In genomic region chr13:30346159-30346788, GRCh38 we compare ENCODE assay signal across 8 cellular contexts. TPM values are rescaled to one million over a fixed set of nuclear protein-coding genes. Genes with fewer than 3 reads are reported as not detected.
A peak's percentile ranks its signal among the peaks of the same experiment; 100 is the strongest.
DNase-seq lines count a peak whose midpoint lies in the region; ATAC-seq and TF ChIP-seq lines count a peak whose summit lies in the region.

No MANE protein-coding gene starts in this region.

- no peaks in the 10 kb centered on the region for H3K9me3 ChIP-seq in neutrophil

- H3K36me3 ChIP-seq in neutrophil (no peaks in the 10 kb centered on the region), brain microvascular endothelial cell (replicated peaks) (no peaks in the 10 kb centered on the region)

- H3K27ac ChIP-seq in neutrophil (peak overlapping the region; percentile 35), brain microvascular endothelial cell (no peak overlapping the region)

- intact Hi-C loops in Right ventricle myocardium superior (cut with DNase I) = no loop called here

- TF ChIP-seq CTCF in GM13976 (IDR thresholded peaks at IDR 0.05; ENCODE audit: borderline replicate concordance, control extremely low read depth, extremely low read depth, insufficient read depth, missing control alignments) (no peak), neutrophil (IDR thresholded peaks at IDR 0.05) (no peak), brain microvascular endothelial cell (IDR thresholded peaks at IDR 0.05; ENCODE audit: low read depth, low read length, missing control alignments) (no peak)

- peak; percentile 29 for DNase-seq in GM13976 (ENCODE audit: low spot score)
- DNase-seq in activated CD8-positive, alpha-beta memory T cell treated with anti-CD3 and anti-CD28 coated beads for 48 hours (ENCODE audit: low read depth in 2 of 3, low spot score in 2 of 3) = peak in 2 of 3 experiments; percentile 32 to 39
- DNase-seq in Right ventricle myocardium superior = no peak
- DNase-seq in brain microvascular endothelial cell = no peak

- no peak overlapping the region for H3K4me3 ChIP-seq in neutrophil (ENCODE audit: low read depth in 1 of 2, low read length in 1 of 2)
- H3K4me3 ChIP-seq in brain microvascular endothelial cell (ENCODE audit: low read depth, low read length) = no peak overlapping the region

- H3K4me1 ChIP-seq in neutrophil (ENCODE audit: control insufficient read depth in 1 of 2, insufficient read depth in 1 of 2, low read depth in 1 of 2, low read length in 1 of 2) = peaks cover 9 to 18% of the 10 kb centered on the region in 2 experiments

- ATAC-seq in HG03135 (IDR thresholded peaks at IDR 0.05; ENCODE audit: unreplicated experiment) (peak; percentile 70), HG02588 (IDR thresholded peaks at IDR 0.05; ENCODE audit: unreplicated experiment) (no peak), HG02571 (IDR thresholded peaks at IDR 0.05; ENCODE audit: unreplicated experiment) (no peak), Right ventricle myocardium superior (ENCODE audit: poor library complexity) (no peak)

- in situ Hi-C loops in GM13976 (cut with MboI; ENCODE audit: low sequenced_read_pairs, unreplicated experiment) (no loop called here), brain microvascular endothelial cell (cut with HindIII; ENCODE audit: low pct_ligation_motif_present, low sequenced_read_pairs) (no loop called here)

- H3K27me3 ChIP-seq in neutrophil (no peaks in the 10 kb centered on the region), brain microvascular endothelial cell (replicated peaks) (no peaks in the 10 kb centered on the region)

RNA-seq across cellular contexts. Expression of gene KATNAL1, which starts 38.9 kb away (rescaled TPM):
- total RNA-seq in Right ventricle myocardium superior = 37.8 TPM

Comparison
In these comparisons a context has a peak if more than half of its experiments do, and no peak if none do; other contexts are left out.
1. DNase-seq: peak in GM13976 (single experiment) and activated CD8-positive, alpha-beta memory T cell treated with anti-CD3 and anti-CD28 coated beads for 48 hours (2 of 3); none in Right ventricle myocardium superior (single experiment) and brain microvascular endothelial cell (single experiment).